In the genomic region with DNA sequence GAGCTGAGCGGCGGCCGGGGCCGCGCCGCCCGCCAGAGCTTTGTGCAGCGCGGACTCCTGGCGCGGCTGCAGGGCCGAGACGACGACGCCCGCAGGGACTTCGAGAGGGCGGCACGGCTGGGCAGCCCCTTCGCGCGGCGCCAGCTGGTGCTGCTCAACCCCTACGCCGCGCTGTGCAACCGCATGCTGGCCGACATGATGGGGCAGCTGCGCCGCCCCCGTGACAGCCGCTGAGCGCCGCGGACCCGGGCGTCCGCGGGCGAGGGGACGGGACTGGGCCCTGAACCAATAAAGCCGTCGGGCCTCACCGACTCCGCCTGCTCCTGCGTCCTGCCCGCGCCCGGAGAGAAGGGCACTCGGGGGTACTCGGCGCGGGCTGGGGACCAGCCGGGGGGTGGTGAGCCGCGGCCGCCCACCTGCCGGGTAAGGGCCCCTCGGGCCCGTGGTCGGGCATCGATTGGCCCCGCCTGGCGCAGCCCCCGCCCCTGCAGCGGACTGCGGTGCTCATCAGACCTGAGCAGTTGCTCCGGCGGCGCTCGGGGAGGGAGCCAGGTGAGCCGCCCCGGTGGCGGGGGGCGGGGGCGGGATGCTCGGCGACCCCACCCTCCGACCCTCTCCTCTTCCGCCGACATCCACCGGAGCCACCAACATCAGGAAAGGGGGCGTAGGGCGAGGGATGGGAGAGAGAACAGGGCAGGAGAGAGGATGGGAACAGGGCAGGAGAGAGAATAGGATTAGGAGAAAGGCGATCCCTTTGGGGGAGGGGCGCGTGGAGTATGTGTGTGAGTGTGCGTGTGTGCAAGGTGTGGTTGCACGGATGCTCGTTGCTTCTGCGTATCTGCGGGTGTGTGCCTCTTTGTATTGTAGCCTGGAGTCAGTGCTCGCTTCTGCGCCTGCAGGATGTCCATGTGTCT, we compare ENCODE assay signal across 8 cellular contexts. TPM values are rescaled to one million over a fixed set of nuclear protein-coding genes. Genes with fewer than 3 reads are reported as not detected.
DNase-seq lines count a peak whose midpoint lies in the region; ATAC-seq and TF ChIP-seq lines count a peak whose summit lies in the region.

A gene (plus strand): TSS at position 510 of the 914 bp plus-strand sequence. CDS start 610 bp downstream, outside the sequence.

- peak within 1 kb of the TSS; percentile 60 to 89 (median 80) for H3K4me3 ChIP-seq in heart right ventricle
- H3K4me3 ChIP-seq in thyroid gland (replicated peaks in 1 of 3) = peak within 1 kb of the TSS; percentile 53 to 85 (median 78)

- H3K27me3 ChIP-seq in heart right ventricle (peaks cover 0 to 14% (median 0%) of the 10 kb centered on the region in 7 donors), thyroid gland (no peaks in the 10 kb centered on the region)

- peak within 1 kb of the TSS; percentile 76 for H3K27ac Mint-ChIP-seq in activated naive CD8-positive, alpha-beta T cell treated with anti-CD3 and anti-CD28 coated beads for 36 hours

- no peaks in the 10 kb centered on the region for H3K9me3 Mint-ChIP-seq in activated naive CD8-positive, alpha-beta T cell treated with anti-CD3 and anti-CD28 coated beads for 36 hours

- peaks cover 22% of the 10 kb centered on the region for H3K4me1 Mint-ChIP-seq in activated naive CD8-positive, alpha-beta T cell treated with anti-CD3 and anti-CD28 coated beads for 36 hours

- H3K36me3 Mint-ChIP-seq in activated naive CD8-positive, alpha-beta T cell treated with anti-CD3 and anti-CD28 coated beads for 36 hours = no peaks in the 10 kb centered on the region

- no peaks in the 10 kb centered on the region for H3K9me3 ChIP-seq in heart right ventricle
- H3K9me3 ChIP-seq in thyroid gland = no peaks in the 10 kb centered on the region

- intact Hi-C loops in heart right ventricle (cut with DNase I) = loop anchor here in 1 of 10 donors (5.0 kb wide), 1 partner anchor 36 kb away; a partner anchor contains a TSS
- intact Hi-C loops in thyroid gland (cut with DNase I) = no loop called here

- no peak for TF ChIP-seq CTCF in heart right ventricle (IDR thresholded peaks at IDR 0.05)
- TF ChIP-seq CTCF in thyroid gland (IDR thresholded peaks at IDR 0.05) = no peak

- DNase-seq in AG08395 (ENCODE audit: low spot score) (peak; percentile 62), HPDE6-E6E7 (ENCODE audit: extremely low spot score) (peak; percentile 80), heart right ventricle (peak; percentile 50 to 73), pons (ENCODE audit: low spot score) (peak; percentile 46), thyroid gland (peak; percentile 72 to 74)
- DNase-seq in activated naive CD8-positive, alpha-beta T cell treated with anti-CD3 and anti-CD28 coated beads for 36 hours = peak; percentile 85

- H3K36me3 ChIP-seq in heart right ventricle (peaks cover 0 to 10% (median 0%) of the 10 kb centered on the region in 9 donors), thyroid gland (no peaks in the 10 kb centered on the region)

- ATAC-seq in GM18909 (IDR thresholded peaks at IDR 0.05; ENCODE audit: poor library complexity, unreplicated experiment) = peak; percentile 58
- ATAC-seq in SK-N-SH treated with all-trans-retinoic acid at 6 μM for 48 hours = peak; percentile 87
- ATAC-seq in heart right ventricle = peak; percentile 82 to 88 (median 84)

- WGBS in heart right ventricle, 2 donors = 2% methylated on average over 80 to 94 of the region's 94 CpGs
- 3% methylated on average over 28 to 32 of the region's 94 CpGs for WGBS in thyroid gland, 2 donors

- H3K4me1 ChIP-seq in heart right ventricle (peaks cover 4 to 25% (median 17%) of the 10 kb centered on the region in 9 donors), thyroid gland (peaks cover 22 to 33% of the 10 kb centered on the region in 2 donors)

- H3K27me3 Mint-ChIP-seq in activated naive CD8-positive, alpha-beta T cell treated with anti-CD3 and anti-CD28 coated beads for 36 hours = no peaks in the 10 kb centered on the region

- peak in 1 of 2 donors; percentile 54 for TF ChIP-seq POLR2A in thyroid gland (IDR thresholded peaks at IDR 0.05)

- H3K27ac ChIP-seq in heart right ventricle (peak within 1 kb of the TSS in 9 of 10 donors; percentile 57 to 72 (median 70)), thyroid gland (peak within 1 kb of the TSS in 2 of 3 donors; percentile 66 to 77)

- H3K4me3 Mint-ChIP-seq in activated naive CD8-positive, alpha-beta T cell treated with anti-CD3 and anti-CD28 coated beads for 36 hours = peak within 1 kb of the TSS; percentile 86

TF ChIP-seq in SK-N-SH treated with all-trans-retinoic acid at 6 μM for 48 hours, 23 proteins besides CTCF, POLR2A, EP300 and RAD21:
- 0 out of 2 replicates have a peak, but pooled peaks have one; percentile 37 for TF ChIP-seq ZFP3 (CRISPR knock-in tag; IDR thresholded peaks at IDR 0.05)
- no peak for TF ChIP-seq RARB (CRISPR knock-in tag; IDR thresholded peaks at IDR 0.05)

RNA-seq across cellular contexts. Expression of the gene that starts here (rescaled TPM):
- total RNA-seq in activated naive CD8-positive, alpha-beta T cell treated with anti-CD3 and anti-CD28 coated beads for 36 hours = 10 to 100 TPM; 14.2 to 14.7 TPM
- total RNA-seq in heart right ventricle (10 to 100 TPM; 10.2 to 16.2 (median 11.5) TPM), thyroid gland (10 to 100 TPM; 26.5 to 58.2 (median 52.0) TPM)
- 1 to 10 TPM; 3.9 to 9.3 TPM for polyA plus RNA-seq in heart right ventricle

Comparison
In these comparisons a context has a peak if more than half of its experiments do, and no peak if none do; other contexts are left out.
1. Peak in every context shown above with its lines: DNase-seq, ATAC-seq, H3K4me3 ChIP-seq and H3K27ac ChIP-seq.